Comparison of ENCODE assay signal across 13 cellular contexts in the genomic region with DNA sequence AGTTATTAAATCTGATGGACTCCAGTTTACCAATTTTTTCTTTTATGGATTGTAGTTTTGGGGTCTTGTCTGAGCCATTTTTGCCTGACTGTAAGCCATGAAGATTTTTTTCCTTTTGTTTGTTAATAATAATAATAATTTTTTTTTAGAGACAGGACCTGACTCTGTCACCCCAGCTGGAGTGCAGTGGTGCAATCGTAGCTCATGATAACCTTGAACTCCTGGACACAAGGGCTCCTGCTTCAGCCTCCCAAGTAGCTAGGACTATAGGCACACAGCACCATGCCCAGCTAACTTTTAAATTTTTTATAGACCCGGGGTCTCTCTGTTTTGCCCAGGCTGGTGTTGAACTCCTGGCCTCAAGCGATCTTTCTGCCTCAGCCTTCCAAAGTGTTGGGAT. TPM values are rescaled to one million over a fixed set of nuclear protein-coding genes. Genes with fewer than 3 reads are reported as not detected.
DNase-seq lines count a peak whose midpoint lies in the region; ATAC-seq and TF ChIP-seq lines count a peak whose summit lies in the region.
"Had no signal": no experiment of that assay in that cellular context is flagged by ENCODE, and none has a peak within 500 bp of the region (broad histone marks: within the 10 kb centered on the region; RNA-seq: fewer than 3 reads in every experiment).

No MANE protein-coding gene starts in this region.

- no peak overlapping the region for H2BK5ac ChIP-seq in neuronal stem cell (ENCODE audit: low read length)

- H3K4me2 ChIP-seq in Loucy (ENCODE audit: low read depth, low read length, poor library complexity, severe bottlenecking) = peak overlapping the region; percentile 80
- H3K4me2 ChIP-seq in neuronal stem cell (ENCODE audit: insufficient read depth, low read length, poor library complexity, severe bottlenecking) = peak overlapping the region; percentile 11
- no peak overlapping the region for H3K4me2 ChIP-seq in smooth muscle cell
- H3K4me2 ChIP-seq: A549, GM23338 had no signal

- no peaks in the 10 kb centered on the region for H3K9me3 ChIP-seq in CD4-positive, alpha-beta T cell (ENCODE audit: control insufficient read depth, low read length)
- no peaks in the 10 kb centered on the region for H3K9me3 ChIP-seq in Loucy (ENCODE audit: insufficient read depth, low read depth, low read length)
- peaks cover 0 to 80% of the 10 kb centered on the region in 2 donors for H3K9me3 ChIP-seq in neuronal stem cell (replicated peaks in 1 of 2; ENCODE audit: control insufficient read depth in 2 of 2, insufficient read depth in 1 of 2, low read depth in 1 of 2, low read length in 2 of 2)
- no peaks in the 10 kb centered on the region for H3K9me3 ChIP-seq in smooth muscle cell (replicated peaks; ENCODE audit: low read depth)
- H3K9me3 ChIP-seq: A549 had no signal

- intact Hi-C loops in CD4-positive, alpha-beta T cell (cut with DNase I, micrococcal nuclease) = loop anchor here (5.0 to 10.0 kb wide), 2 partner anchors 47 to 54 kb away; no protein-coding TSS in a partner anchor

- CTCF ChIA-PET in CD4-positive, alpha-beta T cell (lab: Charles Lee) = no interaction called here
- CTCF ChIA-PET in activated CD4-positive, alpha-beta T cell treated with anti-CD3 and anti-CD28 coated beads, Interleukin-2, amount 10 ng/mL, durations not matched to agents 7 days and 5 days (lab: Charles Lee) = no interaction called here

- no peaks in the 10 kb centered on the region for H3K9me3 Mint-ChIP-seq in CD4-positive, alpha-beta T cell
- H3K9me3 Mint-ChIP-seq in central memory CD8-positive, alpha-beta T cell = no peaks in the 10 kb centered on the region
- peaks cover 9% of the 10 kb centered on the region for H3K9me3 Mint-ChIP-seq in activated CD4-positive, alpha-beta T cell treated with anti-CD3 and anti-CD28 coated beads, Interleukin-2, amount 10 ng/mL, durations not matched to agents 7 days and 5 days
- H3K9me3 Mint-ChIP-seq: IgD-negative memory B cell had no signal

- H3K4me3 ChIP-seq in Loucy (ENCODE audit: low read length, poor library complexity, severe bottlenecking) (peak overlapping the region; percentile 65), neuronal stem cell (ENCODE audit: low read length in 2 of 2) (no peak overlapping the region), smooth muscle cell (no peak overlapping the region)
- H3K4me3 ChIP-seq: A549, GM23338 had no signal

- H2BK15ac ChIP-seq in neuronal stem cell (ENCODE audit: low read length) = no peak overlapping the region

- H3K27ac ChIP-seq in CD4-positive, alpha-beta T cell (ENCODE audit: low read depth, low read length) = no peak overlapping the region
- H3K27ac ChIP-seq in neuronal stem cell (replicated peaks; ENCODE audit: low read length) = no peak overlapping the region
- H3K27ac ChIP-seq in smooth muscle cell (ENCODE audit: low read depth) = no peak overlapping the region
- H3K27ac ChIP-seq: A549 had no signal

- H3K79me1 ChIP-seq in neuronal stem cell (ENCODE audit: low read depth, low read length) = no peaks in the 10 kb centered on the region

- peaks cover 70% of the 10 kb centered on the region for H3K36me3 Mint-ChIP-seq in CD4-positive, alpha-beta T cell (ENCODE audit: low read depth)
- H3K36me3 Mint-ChIP-seq in central memory CD8-positive, alpha-beta T cell (ENCODE audit: insufficient read depth) = peaks cover 21% of the 10 kb centered on the region
- peaks cover 58% of the 10 kb centered on the region for H3K36me3 Mint-ChIP-seq in activated CD4-positive, alpha-beta T cell treated with anti-CD3 and anti-CD28 coated beads, Interleukin-2, amount 10 ng/mL, durations not matched to agents 7 days and 5 days (ENCODE audit: low read depth)

- no peak overlapping the region for H2AK5ac ChIP-seq in neuronal stem cell (ENCODE audit: low read depth, low read length)

- POLR2A ChIA-PET in CD4-positive, alpha-beta T cell (lab: Charles Lee) = no interaction called here
- POLR2A ChIA-PET in activated CD4-positive, alpha-beta T cell treated with anti-CD3 and anti-CD28 coated beads, Interleukin-2, amount 10 ng/mL, durations not matched to agents 7 days and 5 days (lab: Charles Lee) = interaction anchor here (0.7 kb wide), 1 partner anchor 13 kb away, joined by 4 read pairs; no protein-coding TSS in a partner anchor

- H2BK120ac ChIP-seq in neuronal stem cell (ENCODE audit: low read depth, low read length) = no peak overlapping the region

- H3K27ac Mint-ChIP-seq in CD4-positive, alpha-beta T cell = no peak overlapping the region
- peak overlapping the region; percentile 77 for H3K27ac Mint-ChIP-seq in central memory CD8-positive, alpha-beta T cell (ENCODE audit: low read depth)
- no peak overlapping the region for H3K27ac Mint-ChIP-seq in activated CD4-positive, alpha-beta T cell treated with anti-CD3 and anti-CD28 coated beads, Interleukin-2, amount 10 ng/mL, durations not matched to agents 7 days and 5 days

- WGBS in neuronal stem cell (ENCODE audit: extremely low coverage in 2 of 2, insufficient read length in 2 of 2, insufficient replicate concordance in 1 of 2), 2 donors = no CpG with 5 or more reads among the region's 3 CpGs
- WGBS in smooth muscle cell (ENCODE audit: low lambda C conversion rate) = 100% methylated on average over 3 of the region's 3 CpGs

- H4K20me1 ChIP-seq in Loucy (ENCODE audit: insufficient read depth, low read length, poor library complexity, severe bottlenecking) (peaks cover 96% of the 10 kb centered on the region), smooth muscle cell (ENCODE audit: low read depth) (peaks cover 82% of the 10 kb centered on the region)

- no peak overlapping the region for H3K18ac ChIP-seq in neuronal stem cell (ENCODE audit: low read length)

- ATAC-seq in CD4-positive, alpha-beta T cell (ENCODE audit: poor library complexity) = no peak
- ATAC-seq in central memory CD8-positive, alpha-beta T cell (replicated peaks; ENCODE audit: extremely low read depth, poor library complexity, severe bottlenecking) = no peak
- ATAC-seq in HG03342 (IDR thresholded peaks at IDR 0.05; ENCODE audit: unreplicated experiment) = no peak
- ATAC-seq: A549, GM23338 had no signal

- peaks cover 70% of the 10 kb centered on the region for H3K4me1 Mint-ChIP-seq in CD4-positive, alpha-beta T cell (ENCODE audit: low read depth)
- peaks cover 64% of the 10 kb centered on the region for H3K4me1 Mint-ChIP-seq in central memory CD8-positive, alpha-beta T cell
- peaks cover 37% of the 10 kb centered on the region for H3K4me1 Mint-ChIP-seq in activated CD4-positive, alpha-beta T cell treated with anti-CD3 and anti-CD28 coated beads, Interleukin-2, amount 10 ng/mL, durations not matched to agents 7 days and 5 days

- H3K4me1 ChIP-seq in Loucy (ENCODE audit: insufficient read depth, low read length, poor library complexity, severe bottlenecking) (peaks cover 62% of the 10 kb centered on the region), neuronal stem cell (ENCODE audit: control insufficient read depth in 2 of 2, insufficient read depth in 1 of 2, low read depth in 1 of 2, low read length in 2 of 2) (peaks cover 0 to 4% of the 10 kb centered on the region in 2 donors), smooth muscle cell (ENCODE audit: low read depth) (peaks cover 17% of the 10 kb centered on the region)

- no peak for TF ChIP-seq CTCF in CD4-positive, alpha-beta T cell (IDR thresholded peaks at IDR 0.05)
- TF ChIP-seq CTCF in Loucy (conservative IDR thresholded peaks at IDR 0.05; ENCODE audit: low read length) (no peak), smooth muscle cell (IDR thresholded peaks at IDR 0.05; ENCODE audit: borderline replicate concordance, insufficient read depth, poor library complexity, severe bottlenecking) (no peak)

- H3K27me3 ChIP-seq in CD4-positive, alpha-beta T cell (ENCODE audit: control insufficient read depth, insufficient read depth, low read length) = no peaks in the 10 kb centered on the region
- H3K27me3 ChIP-seq in Loucy (ENCODE audit: insufficient read depth, low read length, poor library complexity, severe bottlenecking) (no peaks in the 10 kb centered on the region), neuronal stem cell (ENCODE audit: control insufficient read depth in 3 of 3, insufficient read depth in 3 of 3, low read depth in 1 of 3, low read length in 3 of 3) (no peaks in the 10 kb centered on the region), smooth muscle cell (ENCODE audit: low read depth) (no peaks in the 10 kb centered on the region)

- DNase-seq in CD4-positive, alpha-beta T cell = no peak
- no peak for DNase-seq in central memory CD8-positive, alpha-beta T cell (ENCODE audit: low spot score in 2 of 2)
- DNase-seq in neuronal stem cell (ENCODE audit: low spot score) (no peak), smooth muscle cell (lab: John Stamatoyannopoulos, UW; ENCODE audit: unreplicated experiment) (no peak)
- no peak for DNase-seq in activated CD4-positive, alpha-beta T cell treated with anti-CD3 and anti-CD28 coated beads, Interleukin-2, amount 10 ng/mL, durations not matched to agents 7 days and 5 days
- DNase-seq: DMS53, H7 had no signal

- no peaks in the 10 kb centered on the region for H3F3A ChIP-seq in Loucy (ENCODE audit: low read depth)
- H3F3A ChIP-seq in smooth muscle cell (ENCODE audit: low read depth) = no peaks in the 10 kb centered on the region

- H4K91ac ChIP-seq in neuronal stem cell (ENCODE audit: low read depth, low read length, poor library complexity) = no peak overlapping the region

- H3K36me3 ChIP-seq in Loucy (ENCODE audit: insufficient read depth, low read length) (0 out of 2 replicates have a peak, but pooled peaks cover 3% of the 10 kb centered on the region), neuronal stem cell (replicated peaks in 1 of 2; ENCODE audit: control insufficient read depth in 2 of 2, insufficient read depth in 2 of 2, low read length in 2 of 2) (peaks cover 3 to 99% of the 10 kb centered on the region in 2 donors), smooth muscle cell (ENCODE audit: low read depth) (no peaks in the 10 kb centered on the region)

- H3K9me2 ChIP-seq in Loucy (replicated peaks; ENCODE audit: low read depth, low read length) = no peaks in the 10 kb centered on the region

- no peak overlapping the region for H3K4ac ChIP-seq in neuronal stem cell (ENCODE audit: low read length)

- no peak overlapping the region for H4K8ac ChIP-seq in neuronal stem cell (ENCODE audit: low read depth, low read length)

- no peak overlapping the region for H3K23ac ChIP-seq in neuronal stem cell (ENCODE audit: low read depth, low read length, poor library complexity)

- peak overlapping the region; percentile 4 for H3K4me3 Mint-ChIP-seq in CD4-positive, alpha-beta T cell
- no peak overlapping the region for H3K4me3 Mint-ChIP-seq in central memory CD8-positive, alpha-beta T cell
- H3K4me3 Mint-ChIP-seq in activated CD4-positive, alpha-beta T cell treated with anti-CD3 and anti-CD28 coated beads, Interleukin-2, amount 10 ng/mL, durations not matched to agents 7 days and 5 days = no peak overlapping the region
- H3K4me3 Mint-ChIP-seq: CD14-positive monocyte, GM23338 had no signal

- H3K79me2 ChIP-seq in Loucy (ENCODE audit: insufficient read depth, low read length) = peaks cover 100% of the 10 kb centered on the region
- peaks cover 100% of the 10 kb centered on the region for H3K79me2 ChIP-seq in smooth muscle cell (ENCODE audit: low read depth)

- no peak overlapping the region for H2BK12ac ChIP-seq in neuronal stem cell (ENCODE audit: low read length)

- no peak overlapping the region for H3K14ac ChIP-seq in neuronal stem cell (ENCODE audit: low read length)

- H2AFZ ChIP-seq in Loucy (ENCODE audit: low read length) = no peak overlapping the region
- no peak overlapping the region for H2AFZ ChIP-seq in neuronal stem cell (ENCODE audit: low read length)
- H2AFZ ChIP-seq in smooth muscle cell (ENCODE audit: low read depth) = no peak overlapping the region
- H2AFZ ChIP-seq: GM23338 had no signal

- H3K9ac ChIP-seq in Loucy (ENCODE audit: low read depth, low read length, poor library complexity, severe bottlenecking) = no peak overlapping the region
- no peak overlapping the region for H3K9ac ChIP-seq in neuronal stem cell (ENCODE audit: low read depth, low read length, poor library complexity)
- no peak overlapping the region for H3K9ac ChIP-seq in smooth muscle cell (ENCODE audit: low read depth)

- H3K27me3 Mint-ChIP-seq in CD4-positive, alpha-beta T cell = no peaks in the 10 kb centered on the region
- H3K27me3 Mint-ChIP-seq in central memory CD8-positive, alpha-beta T cell = no peaks in the 10 kb centered on the region
- no peaks in the 10 kb centered on the region for H3K27me3 Mint-ChIP-seq in activated CD4-positive, alpha-beta T cell treated with anti-CD3 and anti-CD28 coated beads, Interleukin-2, amount 10 ng/mL, durations not matched to agents 7 days and 5 days
- H3K27me3 Mint-ChIP-seq: IgD-negative memory B cell had no signal

RNA-seq across cellular contexts. Expression of gene PTBP2, which starts 6.3 kb away (rescaled TPM):
- total RNA-seq in CD4-positive, alpha-beta T cell = 10 to 100 TPM; 32.6 to 34.3 TPM
- 67.2 TPM for polyA plus RNA-seq in neuronal stem cell (2013, experiment 1 of 2)
- 69.7 TPM for polyA plus RNA-seq in neuronal stem cell (2013, experiment 2 of 2)
- total RNA-seq in smooth muscle cell = 69.7 and 78.2 TPM in 2 replicates
- polyA plus RNA-seq in smooth muscle cell = 3.3 and 4.6 TPM in 2 replicates
- 10 to 100 TPM; 14.6 to 17.0 TPM for total RNA-seq in activated CD4-positive, alpha-beta T cell treated with anti-CD3 and anti-CD28 coated beads, Interleukin-2, amount 10 ng/mL, durations not matched to agents 7 days and 5 days
